In genomic region chr12:128790221-128790620, GRCh38 we compare ENCODE assay signal across 1 cellular context.
TF ChIP-seq lines count a peak whose summit lies in the region.

No MANE protein-coding gene starts in this region.

TF ChIP-seq in GM12878, 131 proteins besides CTCF, POLR2A, EP300 and RAD21:
- TF ChIP-seq POLR2AphosphoS2 (IDR thresholded peaks at IDR 0.05; ENCODE audit: low read depth, low read length) (peak; percentile 52; the same call in 1 of the 2 replicates), NR2F1 (conservative IDR thresholded peaks at IDR 0.05) (0 out of 2 replicates have a peak, but pooled peaks have one; percentile 16)
- TF ChIP-seq, protein P1, sequence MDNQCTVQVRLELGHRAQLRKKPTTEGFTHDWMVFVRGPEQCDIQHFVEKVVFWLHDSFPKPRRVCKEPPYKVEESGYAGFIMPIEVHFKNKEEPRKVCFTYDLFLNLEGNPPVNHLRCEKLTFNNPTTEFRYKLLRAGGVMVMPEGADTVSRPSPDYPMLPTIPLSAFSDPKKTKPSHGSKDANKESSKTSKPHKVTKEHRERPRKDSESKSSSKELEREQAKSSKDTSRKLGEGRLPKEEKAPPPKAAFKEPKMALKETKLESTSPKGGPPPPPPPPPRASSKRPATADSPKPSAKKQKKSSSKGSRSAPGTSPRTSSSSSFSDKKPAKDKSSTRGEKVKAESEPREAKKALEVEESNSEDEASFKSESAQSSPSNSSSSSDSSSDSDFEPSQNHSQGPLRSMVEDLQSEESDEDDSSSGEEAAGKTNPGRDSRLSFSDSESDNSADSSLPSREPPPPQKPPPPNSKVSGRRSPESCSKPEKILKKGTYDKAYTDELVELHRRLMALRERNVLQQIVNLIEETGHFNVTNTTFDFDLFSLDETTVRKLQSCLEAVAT (IDR thresholded peaks at IDR 0.05), result no peak
- TF ChIP-seq, protein P2, sequence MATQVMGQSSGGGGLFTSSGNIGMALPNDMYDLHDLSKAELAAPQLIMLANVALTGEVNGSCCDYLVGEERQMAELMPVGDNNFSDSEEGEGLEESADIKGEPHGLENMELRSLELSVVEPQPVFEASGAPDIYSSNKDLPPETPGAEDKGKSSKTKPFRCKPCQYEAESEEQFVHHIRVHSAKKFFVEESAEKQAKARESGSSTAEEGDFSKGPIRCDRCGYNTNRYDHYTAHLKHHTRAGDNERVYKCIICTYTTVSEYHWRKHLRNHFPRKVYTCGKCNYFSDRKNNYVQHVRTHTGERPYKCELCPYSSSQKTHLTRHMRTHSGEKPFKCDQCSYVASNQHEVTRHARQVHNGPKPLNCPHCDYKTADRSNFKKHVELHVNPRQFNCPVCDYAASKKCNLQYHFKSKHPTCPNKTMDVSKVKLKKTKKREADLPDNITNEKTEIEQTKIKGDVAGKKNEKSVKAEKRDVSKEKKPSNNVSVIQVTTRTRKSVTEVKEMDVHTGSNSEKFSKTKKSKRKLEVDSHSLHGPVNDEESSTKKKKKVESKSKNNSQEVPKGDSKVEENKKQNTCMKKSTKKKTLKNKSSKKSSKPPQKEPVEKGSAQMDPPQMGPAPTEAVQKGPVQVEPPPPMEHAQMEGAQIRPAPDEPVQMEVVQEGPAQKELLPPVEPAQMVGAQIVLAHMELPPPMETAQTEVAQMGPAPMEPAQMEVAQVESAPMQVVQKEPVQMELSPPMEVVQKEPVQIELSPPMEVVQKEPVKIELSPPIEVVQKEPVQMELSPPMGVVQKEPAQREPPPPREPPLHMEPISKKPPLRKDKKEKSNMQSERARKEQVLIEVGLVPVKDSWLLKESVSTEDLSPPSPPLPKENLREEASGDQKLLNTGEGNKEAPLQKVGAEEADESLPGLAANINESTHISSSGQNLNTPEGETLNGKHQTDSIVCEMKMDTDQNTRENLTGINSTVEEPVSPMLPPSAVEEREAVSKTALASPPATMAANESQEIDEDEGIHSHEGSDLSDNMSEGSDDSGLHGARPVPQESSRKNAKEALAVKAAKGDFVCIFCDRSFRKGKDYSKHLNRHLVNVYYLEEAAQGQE (IDR thresholded peaks at IDR 0.05; ENCODE audit: low read depth, low read length), result no peak
TF ChIP-seq in GM12878: peak in this region for 2.
